20 cellular contexts compared by ENCODE assay signal in genomic region chr20:23188377-23189169, GRCh38.
DNase-seq lines count a peak whose midpoint lies in the region; ATAC-seq, FAIRE-seq and TF ChIP-seq lines count a peak whose summit lies in the region.
"Had no signal": no experiment of that assay in that cellular context is flagged by ENCODE, and none has a peak within 500 bp of the region (broad histone marks: within the 10 kb centered on the region; RNA-seq: fewer than 3 reads in every experiment).

No MANE protein-coding gene starts in this region.

- no peaks in the 10 kb centered on the region for H3K36me3 Mint-ChIP-seq in stimulated activated effector memory CD8-positive, alpha-beta T cell treated with anti-CD3 and anti-CD28 coated beads, Interleukin-12 subunit alpha, Interleukin-12 subunit beta, amount 100 ng/mL, for 72 hours
- H3K36me3 Mint-ChIP-seq: CD8-positive, alpha-beta T cell had no signal

- no peak for TF ChIP-seq POLR2A in GM12891 (IDR thresholded peaks at IDR 0.05; ENCODE audit: low read depth, low read length)
- no peak for TF ChIP-seq POLR2A in GM12878 (IDR thresholded peaks at IDR 0.05; ENCODE audit: low read depth, low read length)

- H3K27ac Mint-ChIP-seq in stimulated activated effector memory CD8-positive, alpha-beta T cell treated with anti-CD3 and anti-CD28 coated beads, Interleukin-12 subunit alpha, Interleukin-12 subunit beta, amount 100 ng/mL, for 72 hours, result no peak overlapping the region
- H3K27ac Mint-ChIP-seq: CD8-positive, alpha-beta T cell had no signal

- no peak overlapping the region for H3K9ac ChIP-seq in GM12878 (ENCODE audit: control insufficient read depth, insufficient read depth, low read length)
- H3K9ac ChIP-seq in trophoblast cell (ENCODE audit: low read length), result no peak overlapping the region

- intact Hi-C loops in GM12878 (cut with micrococcal nuclease; ENCODE audit: unreplicated experiment) (no loop called here), pancreas (cut with DNase I) (no loop called here)

- H3K79me2 ChIP-seq in GM12878 (ENCODE audit: control insufficient read depth, insufficient read depth, low read length), result no peaks in the 10 kb centered on the region
- no peaks in the 10 kb centered on the region for H3K79me2 ChIP-seq in trophoblast cell (ENCODE audit: control insufficient read depth, insufficient read depth, low read length, poor library complexity)

- H3K18ac ChIP-seq in trophoblast cell (ENCODE audit: low read length), result no peak overlapping the region

- H3K4me3 Mint-ChIP-seq in stimulated activated effector memory CD8-positive, alpha-beta T cell treated with anti-CD3 and anti-CD28 coated beads, Interleukin-12 subunit alpha, Interleukin-12 subunit beta, amount 100 ng/mL, for 72 hours, result no peak overlapping the region
- H3K4me3 Mint-ChIP-seq: CD8-positive, alpha-beta T cell had no signal

- peak overlapping the region; percentile 63 for H3K23ac ChIP-seq in trophoblast cell (ENCODE audit: low read length)

- in situ Hi-C loops in GM12878 (cut with MboI), result no loop called here

- H3K9me3 ChIP-seq in GM12878 (replicated peaks; ENCODE audit: control insufficient read depth, insufficient read depth, low read length), result no peaks in the 10 kb centered on the region; the same call in 2 of the 3 replicates
- peaks cover 8% of the 10 kb centered on the region for H3K9me3 ChIP-seq in trophoblast cell (ENCODE audit: insufficient read depth, low read depth, low read length)
- no peaks in the 10 kb centered on the region for H3K9me3 ChIP-seq in pancreas

- H2BK12ac ChIP-seq in trophoblast cell (ENCODE audit: low read length), result no peak overlapping the region

- no peak overlapping the region for H3K14ac ChIP-seq in trophoblast cell (ENCODE audit: low read length)

- POLR2A ChIA-PET in GM12878 (lab: Charles Lee), result no interaction called here

- BruUV-seq in GM12878 (replicated peaks; lab: Mats Ljungman, UMichigan), result no TSS peak

- H3K4me1 ChIP-seq in GM12878 (ENCODE audit: control insufficient read depth, insufficient read depth, low read length), result no peaks in the 10 kb centered on the region
- H3K4me1 ChIP-seq in trophoblast cell (ENCODE audit: control insufficient read depth in 1 of 2, insufficient read depth in 2 of 2, low read length in 2 of 2), result no peaks in the 10 kb centered on the region
- H3K4me1 ChIP-seq in pancreas, result peaks cover 0 to 6% (median 6%) of the 10 kb centered on the region in 3 donors

- H3K4ac ChIP-seq in trophoblast cell (ENCODE audit: low read depth, low read length), result no peak overlapping the region

- WGBS in GM12878 (ENCODE audit: insufficient coverage, insufficient replicate concordance, low lambda C conversion rate, missing lambda C conversion rate), result 47% methylated on average over 3 of the region's 3 CpGs
- 100% methylated on average over 2 of the region's 3 CpGs for WGBS in trophoblast cell (ENCODE audit: extremely low coverage, insufficient coverage, insufficient read length)
- WGBS in pancreas, 2 donors, result 76 to 86% methylated on average over 3 of the region's 3 CpGs

- RAD21 ChIA-PET in GM12878 (lab: Charles Lee; ENCODE audit: unreplicated experiment), result no interaction called here

- no peaks in the 10 kb centered on the region for H4K20me1 ChIP-seq in GM12878 (ENCODE audit: control insufficient read depth, insufficient read depth)

- peak; percentile 38 for FAIRE-seq in GM12891 (lab: Jason Lieb, UNC)
- peak; percentile 73 for FAIRE-seq in GM12878 (lab: Jason Lieb, UNC)
- no peak for FAIRE-seq in pancreas (lab: Jason Lieb, UNC)
- FAIRE-seq: GM19239 had no signal

- no peak overlapping the region for H4K8ac ChIP-seq in trophoblast cell (ENCODE audit: low read depth, low read length)

- no peak overlapping the region for H4K91ac ChIP-seq in trophoblast cell (ENCODE audit: low read depth, low read length)

- TF ChIP-seq RAD21 in GM12878 (IDR thresholded peaks at IDR 0.05; ENCODE audit: insufficient read depth, low read depth, low read length), result no peak

- H2AK5ac ChIP-seq in trophoblast cell (ENCODE audit: low read length), result no peak overlapping the region

- H2AFZ ChIP-seq in GM12878 (ENCODE audit: control insufficient read depth, low read depth, low read length) (no peak overlapping the region), trophoblast cell (ENCODE audit: insufficient read depth, low read length, poor library complexity) (no peak overlapping the region)

- H3K36me3 ChIP-seq in GM12878 (ENCODE audit: control insufficient read depth in 2 of 2, insufficient read depth in 2 of 2, low read length in 1 of 2), result no peaks in the 10 kb centered on the region
- H3K36me3 ChIP-seq in trophoblast cell (ENCODE audit: control insufficient read depth in 1 of 2, insufficient read depth in 2 of 2, low read length in 2 of 2), result no peaks in the 10 kb centered on the region
- H3K36me3 ChIP-seq in pancreas, result no peaks in the 10 kb centered on the region

- SMC1A ChIA-PET in GM12878 (lab: Charles Lee; ENCODE audit: uncharacterized antibody, unreplicated experiment), result no interaction called here

- H3K9me3 Mint-ChIP-seq in stimulated activated effector memory CD8-positive, alpha-beta T cell treated with anti-CD3 and anti-CD28 coated beads, Interleukin-12 subunit alpha, Interleukin-12 subunit beta, amount 100 ng/mL, for 72 hours, result no peaks in the 10 kb centered on the region
- H3K9me3 Mint-ChIP-seq: CD8-positive, alpha-beta T cell had no signal

- H3K4me1 Mint-ChIP-seq in stimulated activated effector memory CD8-positive, alpha-beta T cell treated with anti-CD3 and anti-CD28 coated beads, Interleukin-12 subunit alpha, Interleukin-12 subunit beta, amount 100 ng/mL, for 72 hours, result no peaks in the 10 kb centered on the region

- TF ChIP-seq CTCF in GM12878 (IDR thresholded peaks at IDR 0.05 in 2 of 3, conservative IDR thresholded peaks at IDR 0.05 in 1 of 3; ENCODE audit: control insufficient read depth in 2 of 3, extremely low read depth in 1 of 3, insufficient read depth in 1 of 3, low read depth in 3 of 3, low read length in 3 of 3) (no peak), epithelial cell of esophagus (IDR thresholded peaks at IDR 0.05; ENCODE audit: insufficient read depth, low read depth, low read length, missing control alignments) (no peak), pancreas (IDR thresholded peaks at IDR 0.05) (no peak)

- no peak overlapping the region for H3K4me2 ChIP-seq in GM12878 (ENCODE audit: control insufficient read depth, insufficient read depth)
- H3K4me2 ChIP-seq in trophoblast cell (ENCODE audit: low read length), result no peak overlapping the region

- no peak overlapping the region for H2BK120ac ChIP-seq in trophoblast cell (ENCODE audit: insufficient read depth, low read length, poor library complexity)

- H3K27ac ChIP-seq in GM12878 (ENCODE audit: control insufficient read depth, insufficient read depth) (no peak overlapping the region), trophoblast cell (ENCODE audit: low read depth, low read length) (no peak overlapping the region), pancreas (no peak overlapping the region)

- CTCF ChIA-PET in GM12878 (lab: Yijun Ruan, JAX), result no interaction called here

- TF ChIP-seq EP300 in GM12878 (IDR thresholded peaks at IDR 0.05; ENCODE audit: borderline replicate concordance in 1 of 2, control insufficient read depth in 1 of 2, low read depth in 2 of 2, low read length in 2 of 2), result no peak

- no peak overlapping the region for H4K12ac ChIP-seq in trophoblast cell (ENCODE audit: low read depth, low read length)

- ATAC-seq in GM12878, result no peak
- no peak for ATAC-seq in stimulated activated effector memory CD8-positive, alpha-beta T cell treated with anti-CD3 and anti-CD28 coated beads, Interleukin-12 subunit alpha, Interleukin-12 subunit beta, amount 100 ng/mL, for 72 hours
- no peak for ATAC-seq in pancreas
- ATAC-seq in HG03095 (IDR thresholded peaks at IDR 0.05; ENCODE audit: unreplicated experiment), result no peak
- no peak for ATAC-seq in GM18498 (IDR thresholded peaks at IDR 0.05; ENCODE audit: unreplicated experiment)
- ATAC-seq: CD8-positive, alpha-beta T cell had no signal

- H3K27me3 ChIP-seq in GM12878 (replicated peaks in 1 of 2; ENCODE audit: control insufficient read depth in 2 of 2, insufficient read depth in 2 of 2, low read length in 1 of 2) (no peaks in the 10 kb centered on the region; a peak in 1 of 4 replicates), trophoblast cell (ENCODE audit: insufficient read depth, low read length) (no peaks in the 10 kb centered on the region), pancreas (no peaks in the 10 kb centered on the region)

- H2BK5ac ChIP-seq in trophoblast cell (ENCODE audit: low read depth, low read length, poor library complexity), result no peak overlapping the region

- H3K4me3 ChIP-seq in GM12878 (no peak overlapping the region), epithelial cell of esophagus (ENCODE audit: low read length) (peak overlapping the region; percentile 38), trophoblast cell (ENCODE audit: low read depth, low read length) (peak overlapping the region; percentile 48), pancreas (no peak overlapping the region)

- H3K79me1 ChIP-seq in trophoblast cell (ENCODE audit: low read length), result no peaks in the 10 kb centered on the region

- DNase-seq in GM12891 (ENCODE audit: insufficient read length, low spot score), result no peak
- no peak for DNase-seq in GM12878 (ENCODE audit: low read depth, low spot score)
- DNase-seq in epithelial cell of esophagus (ENCODE audit: low read depth), result no peak
- DNase-seq in trophoblast cell, result no peak
- no peak for DNase-seq in stimulated activated effector memory CD8-positive, alpha-beta T cell treated with anti-CD3 and anti-CD28 coated beads, Interleukin-12 subunit alpha, Interleukin-12 subunit beta, amount 100 ng/mL, for 72 hours (ENCODE audit: low spot score in 2 of 2)
- DNase-seq in pancreas, result no peak
- DNase-seq: AML-193; C1 segment of cervical spinal cord; CD8-positive, alpha-beta T cell; DND-41; NCI-H1694; NCI-H2081; NCI-H2171; NCI-H345; NCI-H524; NK-92 treated with Interleukin-12 subunit alpha and Interleukin-12 subunit beta, amount 100 ng/mL, for 24 hours; SIG-M5 had no signal

TF ChIP-seq in GM12891, 5 proteins besides CTCF, POLR2A, EP300 and RAD21:
- TF ChIP-seq TAF1 (IDR thresholded peaks at IDR 0.05; ENCODE audit: low read depth, low read length), result no peak
- no peak for TF ChIP-seq PAX5 (IDR thresholded peaks at IDR 0.05; ENCODE audit: insufficient read depth, low read length, severe bottlenecking)
- no peak for TF ChIP-seq POLR2AphosphoS5 (IDR thresholded peaks at IDR 0.05; ENCODE audit: low read depth, low read length)
- TF ChIP-seq POU2F2 (IDR thresholded peaks at IDR 0.05; ENCODE audit: low read depth, low read length), result no peak
- TF ChIP-seq SPI1 (IDR thresholded peaks at IDR 0.05; ENCODE audit: low read depth, low read length), result no peak

Comparison
In these comparisons a context has a peak if more than half of its experiments do, and no peak if none do; other contexts are left out.
1. H3K4me3 ChIP-seq: peak in epithelial cell of esophagus (single experiment) and trophoblast cell (single experiment); none in GM12878 (single experiment) and pancreas (0 of 4).